8 cellular contexts compared by ENCODE assay signal in the genomic region with DNA sequence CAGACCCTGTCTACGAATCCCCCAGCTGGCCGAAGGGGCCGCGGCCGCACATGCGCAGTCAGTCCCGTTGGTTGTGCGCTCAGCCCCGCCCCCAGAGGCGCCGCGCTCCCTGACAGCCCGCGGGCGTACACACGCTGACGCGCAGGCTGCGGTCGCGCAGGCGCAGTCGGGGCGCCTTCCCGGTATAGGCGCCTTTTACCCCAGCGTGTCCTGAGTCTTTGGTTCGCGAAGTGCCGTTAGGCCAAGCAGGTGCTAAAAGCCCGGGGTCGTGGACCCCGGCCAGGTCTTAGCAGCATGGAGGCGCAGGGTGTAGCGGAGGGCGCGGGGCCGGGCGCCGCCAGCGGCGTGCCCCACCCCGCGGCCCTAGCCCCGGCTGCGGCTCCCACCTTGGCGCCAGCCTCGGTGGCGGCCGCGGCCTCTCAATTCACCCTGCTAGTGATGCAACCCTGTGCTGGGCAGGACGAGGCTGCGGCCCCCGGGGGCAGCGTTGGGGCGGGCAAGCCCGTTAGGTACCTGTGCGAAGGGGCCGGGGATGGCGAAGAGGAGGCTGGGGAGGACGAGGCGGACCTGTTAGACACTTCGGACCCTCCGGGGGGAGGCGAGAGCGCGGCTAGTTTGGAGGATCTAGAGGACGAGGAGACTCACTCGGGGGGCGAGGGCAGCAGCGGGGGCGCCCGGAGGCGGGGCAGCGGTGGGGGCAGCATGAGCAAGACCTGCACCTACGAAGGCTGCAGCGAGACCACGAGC. TPM values are rescaled to one million over a fixed set of nuclear protein-coding genes. Genes with fewer than 3 reads are reported as not detected.
A peak's percentile ranks its signal among the peaks of the same experiment; 100 is the strongest.
DNase-seq lines count a peak whose midpoint lies in the region; ATAC-seq and TF ChIP-seq lines count a peak whose summit lies in the region.

A gene with protein sequence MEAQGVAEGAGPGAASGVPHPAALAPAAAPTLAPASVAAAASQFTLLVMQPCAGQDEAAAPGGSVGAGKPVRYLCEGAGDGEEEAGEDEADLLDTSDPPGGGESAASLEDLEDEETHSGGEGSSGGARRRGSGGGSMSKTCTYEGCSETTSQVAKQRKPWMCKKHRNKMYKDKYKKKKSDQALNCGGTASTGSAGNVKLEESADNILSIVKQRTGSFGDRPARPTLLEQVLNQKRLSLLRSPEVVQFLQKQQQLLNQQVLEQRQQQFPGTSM (plus strand): TSS at position 159 of the 747 bp plus-strand sequence. CDS start 136 bp downstream, at position 295.

- CTCF ChIA-PET in activated naive CD4-positive, alpha-beta T cell treated with anti-CD3 and anti-CD28 coated beads for 36 hours (lab: Charles Lee), result no interaction called here

- H3K9ac ChIP-seq in MM.1S (ENCODE audit: low read length), result peak within 1 kb of the TSS; percentile 68

- no peaks in the 10 kb centered on the region for H3K9me3 Mint-ChIP-seq in activated naive CD4-positive, alpha-beta T cell treated with anti-CD3 and anti-CD28 coated beads for 36 hours

- H3K36me3 Mint-ChIP-seq in activated naive CD4-positive, alpha-beta T cell treated with anti-CD3 and anti-CD28 coated beads for 36 hours (ENCODE audit: low read depth), result no peaks in the 10 kb centered on the region

- peak within 1 kb of the TSS; percentile 93 for H3K4me3 Mint-ChIP-seq in activated naive CD4-positive, alpha-beta T cell treated with anti-CD3 and anti-CD28 coated beads for 36 hours

- intact Hi-C loops in activated naive CD4-positive, alpha-beta T cell treated with anti-CD3 and anti-CD28 coated beads for 36 hours (cut with micrococcal nuclease), result loop anchor here (1.0 to 2.0 kb wide), 5 partner anchors 180 to 522 kb away; a partner anchor contains a TSS
- intact Hi-C loops in testis (cut with DNase I; ENCODE audit: low total_unique reads), result no loop called here

- no peaks in the 10 kb centered on the region for H3F3A ChIP-seq in MM.1S (ENCODE audit: insufficient read depth, low read length)

- TF ChIP-seq CTCF in MM.1S (IDR thresholded peaks at IDR 0.05; ENCODE audit: low read length) (no peak), omental fat pad (IDR thresholded peaks at IDR 0.05) (no peak), testis (IDR thresholded peaks at IDR 0.05) (no peak)

- peak within 1 kb of the TSS; percentile 56 for H3K4me3 ChIP-seq in HAP-1
- peak within 1 kb of the TSS; percentile 79 for H3K4me3 ChIP-seq in MM.1S (ENCODE audit: low read length)
- H3K4me3 ChIP-seq in testis, result peak within 1 kb of the TSS; percentile 76 to 96

- WGBS in testis, 2 donors, result 1 to 2% methylated on average over 18 to 60 of the region's 78 CpGs

- H3K27ac Mint-ChIP-seq in activated naive CD4-positive, alpha-beta T cell treated with anti-CD3 and anti-CD28 coated beads for 36 hours, result peak within 1 kb of the TSS; percentile 75

- peaks cover 29% of the 10 kb centered on the region for H3K79me2 ChIP-seq in MM.1S (ENCODE audit: low read length)

- no peaks in the 10 kb centered on the region for H3K9me2 ChIP-seq in MM.1S (replicated peaks; ENCODE audit: insufficient read depth, low read length)

- H3K27ac ChIP-seq in MM.1S (ENCODE audit: low read length) (peak within 1 kb of the TSS; percentile 25; the same call in 1 of the 2 replicates), testis (peak within 1 kb of the TSS; percentile 14 to 76)

- H3K36me3 ChIP-seq in HAP-1 (replicated peaks), result no peaks in the 10 kb centered on the region
- no peaks in the 10 kb centered on the region for H3K36me3 ChIP-seq in MM.1S (replicated peaks; ENCODE audit: insufficient read depth, low read length)
- H3K36me3 ChIP-seq in testis (ENCODE audit: low read depth, missing control alignments), result no peaks in the 10 kb centered on the region

- no peaks in the 10 kb centered on the region for H4K20me1 ChIP-seq in MM.1S (ENCODE audit: insufficient read depth, low read length)

- TF ChIP-seq POLR2A in testis (IDR thresholded peaks at IDR 0.05), result no peak

- ATAC-seq in omental fat pad (ENCODE audit: low FRiP score), result peak; percentile 97

- H3K9me3 ChIP-seq in HAP-1 (no peaks in the 10 kb centered on the region), MM.1S (replicated peaks; ENCODE audit: insufficient read depth, low read length) (no peaks in the 10 kb centered on the region), testis (no peaks in the 10 kb centered on the region)

- peaks cover 46% of the 10 kb centered on the region for H3K4me1 Mint-ChIP-seq in activated naive CD4-positive, alpha-beta T cell treated with anti-CD3 and anti-CD28 coated beads for 36 hours (ENCODE audit: low read depth)

- H3K4me2 ChIP-seq in MM.1S (ENCODE audit: low read depth, low read length), result peak within 1 kb of the TSS; percentile 77

- DNase-seq in GM04503 (ENCODE audit: low read depth) (peak; percentile 24), HAP-1 (ENCODE audit: low spot score in 2 of 2) (peak; percentile 75 to 92), MM.1S (peak; percentile 84), SK-N-DZ (ENCODE audit: low spot score) (peak; percentile 90), globus pallidus (ENCODE audit: low spot score) (peak; percentile 88), omental fat pad (ENCODE audit: low spot score) (peak; percentile 70), testis (peak; percentile 94)
- peak; percentile 89 for DNase-seq in activated naive CD4-positive, alpha-beta T cell treated with anti-CD3 and anti-CD28 coated beads for 36 hours

- no peaks in the 10 kb centered on the region for H3K27me3 ChIP-seq in HAP-1 (ENCODE audit: low read depth)
- H3K27me3 ChIP-seq in MM.1S (replicated peaks; ENCODE audit: insufficient read depth, low read length), result no peaks in the 10 kb centered on the region
- no peaks in the 10 kb centered on the region for H3K27me3 ChIP-seq in testis

- H3K4me1 ChIP-seq in HAP-1, result peaks cover 28% of the 10 kb centered on the region
- peaks cover 4% of the 10 kb centered on the region; the same call in 1 of the 2 replicates for H3K4me1 ChIP-seq in MM.1S (ENCODE audit: low read length)
- H3K4me1 ChIP-seq in testis, result peaks cover 7% of the 10 kb centered on the region

- peaks cover 8% of the 10 kb centered on the region for H3K27me3 Mint-ChIP-seq in activated naive CD4-positive, alpha-beta T cell treated with anti-CD3 and anti-CD28 coated beads for 36 hours (ENCODE audit: low read depth)

- in situ Hi-C loops in HAP-1 (cut with MboI; ENCODE audit: low sequenced_read_pairs), result no loop called here

- H2AFZ ChIP-seq in MM.1S (ENCODE audit: low read length), result peak within 1 kb of the TSS; percentile 85

RNA-seq across cellular contexts. Expression of the gene that starts here (rescaled TPM):
- polyA plus RNA-seq in SK-N-DZ (2014; cell fraction: cytosol; rRNA removed), result 6.2 and 9.7 TPM in 2 replicates
- polyA plus RNA-seq in SK-N-DZ (2014; cell fraction: nucleus; rRNA removed), result 7.8 and 18.6 TPM in 2 replicates
- total RNA-seq in activated naive CD4-positive, alpha-beta T cell treated with anti-CD3 and anti-CD28 coated beads for 36 hours, result 10 to 100 TPM in 1 of 2 experiments, 1 to 10 TPM in 1; 9.2 to 12.2 TPM
- total RNA-seq in omental fat pad (1 to 10 TPM; 2.2 to 5.2 (median 3.9) TPM), testis (10 to 100 TPM in 1 of 2 donors, 1 to 10 TPM in 1; 6.6 to 11.1 TPM)
- 10.3 TPM for polyA plus RNA-seq in testis (ENCODE audit: insufficient read depth, low read depth, low replicate concordance)

Comparison
In these comparisons a context has a peak if more than half of its experiments do, and no peak if none do; other contexts are left out.
1. Peak in every context shown above with its lines: DNase-seq, ATAC-seq, H3K4me3 ChIP-seq and H3K27ac ChIP-seq.
2. DNase-seq: peak in every context shown above with its lines; median percentile 94 in testis; 90 in SK-N-DZ; 89 in activated naive CD4-positive, alpha-beta T cell treated with anti-CD3 and anti-CD28 coated beads for 36 hours; 88 in globus pallidus; 84 in MM.1S; 84 in HAP-1; 70 in omental fat pad; 24 in GM04503.